8 cellular contexts compared by ENCODE assay signal in the genomic region with DNA sequence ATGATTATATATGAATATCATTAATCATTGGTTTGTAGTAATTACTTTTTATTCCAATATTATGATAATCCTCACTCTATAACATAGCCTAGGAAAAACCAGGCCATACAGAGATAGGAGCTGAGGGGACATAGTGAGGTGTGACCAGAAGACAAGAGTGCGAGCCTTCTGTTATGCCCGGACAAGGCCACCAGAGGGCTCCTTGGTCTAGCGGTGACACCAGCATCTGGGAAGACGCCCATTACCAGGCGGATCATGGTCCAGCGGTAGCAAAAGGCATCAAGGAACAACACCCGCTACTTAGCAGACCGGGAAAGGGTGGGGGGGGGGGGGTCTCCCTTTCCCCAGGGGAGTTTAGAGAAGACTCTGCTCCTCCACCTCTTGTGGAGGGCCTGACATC.
DNase-seq lines count a peak whose midpoint lies in the region; ATAC-seq, FAIRE-seq and TF ChIP-seq lines count a peak whose summit lies in the region.
"Not testable (repeated sequence)": the region's sequence is repeated elsewhere in the genome, so short reads cannot be mapped to it uniquely, and the experiment has no call there.

No MANE protein-coding gene starts in this region.

- not testable (repeated sequence) for H3K79me2 ChIP-seq in H9 (ENCODE audit: insufficient read depth, low read length)

- not testable (repeated sequence) for H3K23ac ChIP-seq in H9 (ENCODE audit: insufficient read length, low read depth, low read length)

- H3K9ac ChIP-seq in H9 (ENCODE audit: extremely low read depth, insufficient read length, low read length) = not testable (repeated sequence)

- H2BK5ac ChIP-seq in H9 (ENCODE audit: insufficient read length, low read length) = not testable (repeated sequence)

- H3K4me2 ChIP-seq in H9 (ENCODE audit: insufficient read depth, insufficient read length, low read length) = not testable (repeated sequence)

- H3K27me3 ChIP-seq in H9 (ENCODE audit: insufficient read depth, low read length); bronchial epithelial cell (ENCODE audit: control insufficient read depth, insufficient read depth, low read length); transverse colon: not testable (repeated sequence)

- H3K4me3 Mint-ChIP-seq in H9, WTC11: not testable (repeated sequence)

- not testable (repeated sequence) for H4K5ac ChIP-seq in H9 (ENCODE audit: insufficient read length, low read depth, low read length)

- POLR2A ChIA-PET in WTC11 (lab: Charles Lee) = not testable (repeated sequence)

- H4K8ac ChIP-seq in H9 (replicated peaks; ENCODE audit: insufficient read length, low read depth, low read length) = not testable (repeated sequence)

- intact Hi-C loops in transverse colon (cut with DNase I; ENCODE audit: low total_unique reads) = not testable (repeated sequence)

- ATAC-seq in WTC11 = not testable (repeated sequence)

- H3K36me3 Mint-ChIP-seq in H9 (ENCODE audit: insufficient read depth in 1 of 3, low read depth in 3 of 3) = not testable (repeated sequence)
- peaks cover 24% of the 10 kb centered on the region for H3K36me3 Mint-ChIP-seq in WTC11

- H3K4ac ChIP-seq in H9 (ENCODE audit: low read depth, low read length) = not testable (repeated sequence)

- H3K18ac ChIP-seq in H9 (ENCODE audit: insufficient read length, low read depth, low read length) = not testable (repeated sequence)

- peak; percentile 4 for DNase-seq in DMS 273 (lab: John Stamatoyannopoulos, UW; ENCODE audit: unreplicated experiment)
- DNase-seq in H9 = peak; percentile 47
- DNase-seq in NCI-H82 (lab: John Stamatoyannopoulos, UW) = peak; percentile 61
- DNase-seq in WTC11 (ENCODE audit: low spot score) = peak; percentile 39
- DNase-seq in bronchial epithelial cell (ENCODE audit: low read depth) = peak; percentile 5
- DNase-seq in foreskin melanocyte = peak; percentile 7
- peak; percentile 9 for DNase-seq in myocyte (ENCODE audit: low read depth)
- DNase-seq in transverse colon = peak; percentile 53

- not testable (repeated sequence) for H2AK5ac ChIP-seq in H9 (ENCODE audit: insufficient read length, low read length)

- not testable (repeated sequence) for H2BK15ac ChIP-seq in H9 (ENCODE audit: low read depth, low read length)

- not testable (repeated sequence) for H3K14ac ChIP-seq in H9 (ENCODE audit: insufficient read depth, low read length)

- H2BK12ac ChIP-seq in H9 (ENCODE audit: insufficient read length, low read depth, low read length) = not testable (repeated sequence)

- H2BK120ac ChIP-seq in H9 (ENCODE audit: low read depth, low read length, poor library complexity, severe bottlenecking) = not testable (repeated sequence)

- CTCF ChIA-PET in WTC11 (lab: Charles Lee) = interaction anchor here (0.6 kb wide), 2 partner anchors 9 to 136 kb away, joined by 3 to 4 read pairs; no protein-coding TSS in a partner anchor

- in situ Hi-C loops in transverse colon (cut with MboI; ENCODE audit: low pct_ligation_motif_present in 1 of 4, low pct_unique_long_range_greater_than_20kb in 1 of 4, low sequenced_read_pairs in 3 of 4) = not testable (repeated sequence)

- H2BK20ac ChIP-seq in H9 (ENCODE audit: low read depth, low read length, poor library complexity, severe bottlenecking) = not testable (repeated sequence)

- not testable (repeated sequence) for H3K56ac ChIP-seq in H9 (ENCODE audit: insufficient read length, low read depth, low read length)

- WGBS in H9 (ENCODE audit: extremely low coverage, insufficient read length, low lambda C conversion rate) = no CpG with 5 or more reads among the region's 8 CpGs
- 46% methylated on average over 8 of the region's 8 CpGs; no CpG with 5 or more reads in 1 of the 2 donors for WGBS in transverse colon (ENCODE audit: low coverage in 1 of 2), 2 donors

- not testable (repeated sequence) for TF ChIP-seq POLR2A in transverse colon (IDR thresholded peaks at IDR 0.05)

- H3K23me2 ChIP-seq in H9 (ENCODE audit: insufficient read length, low read depth, low read length, poor library complexity, severe bottlenecking) = not testable (repeated sequence)

- FAIRE-seq in bronchial epithelial cell (lab: Jason Lieb, UNC) = not testable (repeated sequence)

- H4K20me1 ChIP-seq in H9 (ENCODE audit: control insufficient read depth, insufficient read depth, insufficient read length) = not testable (repeated sequence)

- not testable (repeated sequence) for H4K91ac ChIP-seq in H9 (ENCODE audit: insufficient read length, low read depth, low read length)

- H3K4me1 Mint-ChIP-seq in H9, WTC11: not testable (repeated sequence)

- not testable (repeated sequence) for H3K27ac ChIP-seq in H9 (ENCODE audit: insufficient read length, low read depth, low read length); transverse colon

- not testable (repeated sequence) for H2AFZ ChIP-seq in H9 (ENCODE audit: low read length)

- peak; percentile 55 for TF ChIP-seq CTCF in H9 (conservative IDR thresholded peaks at IDR 0.05)
- TF ChIP-seq CTCF in WTC11 (IDR thresholded peaks at IDR 0.05) = 0 out of 2 replicates have a peak, but pooled peaks have one; percentile 28
- TF ChIP-seq CTCF in bronchial epithelial cell (IDR thresholded peaks at IDR 0.05; ENCODE audit: insufficient read depth, low read length, severe bottlenecking) = peak; percentile 54
- TF ChIP-seq CTCF in transverse colon (IDR thresholded peaks at IDR 0.05) = peak in 2 of 5 experiments; percentile 27 to 32

- not testable (repeated sequence) for H3K27me3 Mint-ChIP-seq in H9 (ENCODE audit: low read depth); WTC11 (ENCODE audit: low read depth)

- H3K4me1 ChIP-seq in H9 (ENCODE audit: insufficient read depth, low read length); transverse colon: not testable (repeated sequence)

- H3K9me3 Mint-ChIP-seq in H9 = peaks cover 75 to 79% of the 10 kb centered on the region in 2 experiments
- peaks cover 88% of the 10 kb centered on the region for H3K9me3 Mint-ChIP-seq in WTC11

- not testable (repeated sequence) for TF ChIP-seq EP300 in transverse colon (IDR thresholded peaks at IDR 0.05; ENCODE audit: low read depth)

- H3K36me3 ChIP-seq in bronchial epithelial cell (ENCODE audit: control insufficient read depth, insufficient read depth, low read length); transverse colon: not testable (repeated sequence)

- H3K9me3 ChIP-seq in H9 (ENCODE audit: control insufficient read depth, low read depth, low read length) = peaks cover 51% of the 10 kb centered on the region
- not testable (repeated sequence) for H3K9me3 ChIP-seq in transverse colon

- H3K4me3 ChIP-seq in bronchial epithelial cell (ENCODE audit: low read depth, low read length); transverse colon: not testable (repeated sequence)

- not testable (repeated sequence) for H3T11ph ChIP-seq in H9 (ENCODE audit: low read length)

- H3K27ac Mint-ChIP-seq in H9, WTC11: not testable (repeated sequence)

- not testable (repeated sequence) for H3K79me1 ChIP-seq in H9 (ENCODE audit: insufficient read depth, low read depth, low read length, poor library complexity, severe bottlenecking)

Comparison
In these comparisons a context has a peak if more than half of its experiments do, and no peak if none do; other contexts are left out.
1. DNase-seq: peak in every context shown above with its lines; median percentile 61 in NCI-H82; 53 in transverse colon; 47 in H9; 39 in WTC11; 9 in myocyte; 7 in foreskin melanocyte; 5 in bronchial epithelial cell; 4 in DMS 273.